Comparison of ENCODE assay signal across 16 cellular contexts in the genomic region with DNA sequence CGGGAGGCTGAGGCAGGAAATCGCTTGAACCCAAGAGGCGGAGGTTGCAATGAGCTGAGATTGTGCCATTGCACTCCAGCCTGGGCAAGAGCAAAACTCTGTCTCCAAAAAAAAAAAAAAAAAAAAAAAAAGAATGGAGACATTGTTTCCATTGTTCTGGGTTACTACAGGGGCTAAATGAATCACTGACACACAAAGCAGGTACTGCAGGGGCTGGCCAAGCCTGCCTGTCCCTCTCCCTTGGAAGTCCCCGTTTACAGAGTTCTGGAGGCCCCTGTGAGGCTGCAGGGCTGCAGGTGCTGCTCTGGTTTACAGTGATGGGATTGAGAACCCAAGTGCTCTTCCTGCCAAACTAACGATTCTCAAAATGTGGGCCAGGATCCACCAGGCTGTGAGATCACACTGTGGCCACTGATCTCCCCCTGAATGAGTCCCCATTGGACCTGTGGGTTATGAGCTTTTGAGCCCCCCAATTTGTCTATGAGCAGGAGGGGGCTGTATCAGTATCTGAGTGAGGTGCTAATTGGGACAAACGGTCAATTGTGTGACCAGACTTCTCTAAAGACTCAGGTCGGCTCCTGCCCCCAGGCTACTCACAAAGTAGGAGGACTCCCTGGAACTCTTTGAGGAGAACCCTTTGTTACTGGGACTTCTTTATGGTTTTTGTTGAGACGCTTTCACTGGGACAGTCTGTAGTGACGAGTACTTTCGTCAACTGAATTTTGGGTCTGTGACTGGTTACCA. TPM values are rescaled to one million over a fixed set of nuclear protein-coding genes. Genes with fewer than 3 reads are reported as not detected.
A peak's percentile ranks its signal among the peaks of the same experiment; 100 is the strongest.
DNase-seq lines count a peak whose midpoint lies in the region; ATAC-seq, FAIRE-seq and TF ChIP-seq lines count a peak whose summit lies in the region.
"Had no signal": no experiment of that assay in that cellular context is flagged by ENCODE, and none has a peak within 500 bp of the region (broad histone marks: within the 10 kb centered on the region; RNA-seq: fewer than 3 reads in every experiment).

No MANE protein-coding gene starts in this region.

- H3K79me1 ChIP-seq in neuronal stem cell (ENCODE audit: low read depth, low read length) = no peaks in the 10 kb centered on the region

- no peak overlapping the region for H3K27ac Mint-ChIP-seq in GM23338
- H3K27ac Mint-ChIP-seq: WTC11 had no signal

- H2BK15ac ChIP-seq in neuronal stem cell (ENCODE audit: low read length) = no peak overlapping the region

- FAIRE-seq in bronchial epithelial cell (lab: Jason Lieb, UNC) = peak; percentile 32

- peak; percentile 71 for ATAC-seq in GM23338
- ATAC-seq: WTC11 had no signal

- H4K8ac ChIP-seq in neuronal stem cell (ENCODE audit: low read depth, low read length) = no peak overlapping the region

- H3K9ac ChIP-seq in neuronal stem cell (ENCODE audit: low read depth, low read length, poor library complexity) = no peak overlapping the region

- no peak overlapping the region for H3K23ac ChIP-seq in neuronal stem cell (ENCODE audit: low read depth, low read length, poor library complexity)

- no peaks in the 10 kb centered on the region for H3K36me3 ChIP-seq in GM23338 (ENCODE audit: insufficient read depth)
- no peaks in the 10 kb centered on the region for H3K36me3 ChIP-seq in bronchial epithelial cell (ENCODE audit: control insufficient read depth, insufficient read depth, low read length)
- H3K36me3 ChIP-seq in neuronal stem cell (replicated peaks in 1 of 2; ENCODE audit: control insufficient read depth in 2 of 2, insufficient read depth in 2 of 2, low read length in 2 of 2) = peaks cover 0 to 3% of the 10 kb centered on the region in 2 donors

- H4K91ac ChIP-seq in neuronal stem cell (ENCODE audit: low read depth, low read length, poor library complexity) = no peak overlapping the region

- H3K27me3 ChIP-seq in GM23338 (ENCODE audit: insufficient read depth) (no peaks in the 10 kb centered on the region), bronchial epithelial cell (ENCODE audit: control insufficient read depth, insufficient read depth, low read length) (no peaks in the 10 kb centered on the region), neuronal stem cell (ENCODE audit: control insufficient read depth in 3 of 3, insufficient read depth in 3 of 3, low read depth in 1 of 3, low read length in 3 of 3) (peaks cover 0 to 4% (median 0%) of the 10 kb centered on the region in 3 experiments)

- H3K18ac ChIP-seq in neuronal stem cell (ENCODE audit: low read length) = peak overlapping the region; percentile 24

- H3K9me2 ChIP-seq in GM23338 (ENCODE audit: insufficient read depth) = no peaks in the 10 kb centered on the region

- peaks cover 7% of the 10 kb centered on the region for H3K27me3 Mint-ChIP-seq in GM23338 (ENCODE audit: insufficient read depth, low read depth, poor library complexity)
- H3K27me3 Mint-ChIP-seq: central memory CD8-positive, alpha-beta T cell had no signal

- no peak overlapping the region for H3K27ac ChIP-seq in GM23338 (ENCODE audit: low read depth)
- H3K27ac ChIP-seq in neuronal stem cell (replicated peaks; ENCODE audit: low read length) = peak overlapping the region; percentile 65

- H2BK5ac ChIP-seq in neuronal stem cell (ENCODE audit: low read length) = no peak overlapping the region

- TF ChIP-seq CTCF in GM23338 (conservative IDR thresholded peaks at IDR 0.05; ENCODE audit: low read depth in 2 of 2) = no peak
- no peak for TF ChIP-seq CTCF in bronchial epithelial cell (IDR thresholded peaks at IDR 0.05; ENCODE audit: insufficient read depth, low read length, severe bottlenecking)

- no peak overlapping the region for H2BK120ac ChIP-seq in neuronal stem cell (ENCODE audit: low read depth, low read length)

- peaks cover 0 to 3% of the 10 kb centered on the region in 2 donors for H3K9me3 ChIP-seq in neuronal stem cell (replicated peaks in 1 of 2; ENCODE audit: control insufficient read depth in 2 of 2, insufficient read depth in 1 of 2, low read depth in 1 of 2, low read length in 2 of 2)
- H3K9me3 ChIP-seq: Caco-2 had no signal

- no peaks in the 10 kb centered on the region for H3K4me1 ChIP-seq in GM23338 (ENCODE audit: insufficient read depth)
- H3K4me1 ChIP-seq in neuronal stem cell (ENCODE audit: control insufficient read depth in 2 of 2, insufficient read depth in 1 of 2, low read depth in 1 of 2, low read length in 2 of 2) = peaks cover 0 to 10% of the 10 kb centered on the region in 2 donors
- H3K4me1 ChIP-seq: Caco-2 had no signal

- H3K14ac ChIP-seq in neuronal stem cell (ENCODE audit: low read length) = no peak overlapping the region

- no peak overlapping the region for H3K4me3 Mint-ChIP-seq in GM23338
- H3K4me3 Mint-ChIP-seq: central memory CD8-positive, alpha-beta T cell; WTC11 had no signal

- H2BK12ac ChIP-seq in neuronal stem cell (ENCODE audit: low read length) = no peak overlapping the region

- no peaks in the 10 kb centered on the region for H3K4me1 Mint-ChIP-seq in GM23338
- H3K4me1 Mint-ChIP-seq: WTC11 had no signal

- WGBS in neuronal stem cell (ENCODE audit: extremely low coverage in 2 of 2, insufficient read length in 2 of 2, insufficient replicate concordance in 1 of 2), 2 donors = no CpG with 5 or more reads among the region's 10 CpGs

- H4K20me1 ChIP-seq in GM23338 (replicated peaks; ENCODE audit: insufficient read depth) = no peaks in the 10 kb centered on the region

- no peaks in the 10 kb centered on the region for H3K79me2 ChIP-seq in GM23338 (replicated peaks; ENCODE audit: insufficient read depth)

- H3K4me3 ChIP-seq in GM23338 = no peak overlapping the region
- no peak overlapping the region for H3K4me3 ChIP-seq in bronchial epithelial cell (ENCODE audit: low read depth, low read length)
- H3K4me3 ChIP-seq in neuronal stem cell (ENCODE audit: low read length in 2 of 2) = no peak overlapping the region

- H2AK5ac ChIP-seq in neuronal stem cell (ENCODE audit: low read depth, low read length) = no peak overlapping the region

- no peaks in the 10 kb centered on the region for H3K36me3 Mint-ChIP-seq in GM23338 (ENCODE audit: low read depth)
- H3K36me3 Mint-ChIP-seq: WTC11 had no signal

- H3K4me2 ChIP-seq in GM23338 (no peak overlapping the region), neuronal stem cell (ENCODE audit: insufficient read depth, low read length, poor library complexity, severe bottlenecking) (no peak overlapping the region)

- no peak overlapping the region for H2AFZ ChIP-seq in GM23338
- H2AFZ ChIP-seq in neuronal stem cell (ENCODE audit: low read length) = no peak overlapping the region

- no peaks in the 10 kb centered on the region for H3K9me3 Mint-ChIP-seq in GM23338
- H3K9me3 Mint-ChIP-seq: central memory CD8-positive, alpha-beta T cell; WTC11 had no signal

- H3K4ac ChIP-seq in neuronal stem cell (ENCODE audit: low read length) = no peak overlapping the region

- DNase-seq in NCI-H146 (lab: John Stamatoyannopoulos, UW) (peak; percentile 28), NCI-H146 treated with DMSO at 0.1 percent for 48 hours (lab: John Stamatoyannopoulos, UW; ENCODE audit: unreplicated experiment) (no peak), GM23338 (ENCODE audit: low spot score) (no peak), bronchial epithelial cell (ENCODE audit: low read depth) (peak; percentile 55), neuronal stem cell (ENCODE audit: low spot score) (no peak), SHP77 (lab: John Stamatoyannopoulos, UW) (no peak), NCI-H1105 (lab: John Stamatoyannopoulos, UW) (no peak), AG20443 (ENCODE audit: low spot score) (no peak)
- DNase-seq: 8988T, activated gamma-delta T cell, Caco-2, NCI-H1105 treated with DMSO at 0.1 percent for 48 hours, NCI-H524, Right ventricle myocardium superior had no signal

- H3F3A ChIP-seq in GM23338 (replicated peaks; ENCODE audit: low read depth) = no peaks in the 10 kb centered on the region

TF ChIP-seq in GM23338, 12 proteins besides CTCF, POLR2A, EP300 and RAD21 (continues in another document):
- TF ChIP-seq, protein P1, sequence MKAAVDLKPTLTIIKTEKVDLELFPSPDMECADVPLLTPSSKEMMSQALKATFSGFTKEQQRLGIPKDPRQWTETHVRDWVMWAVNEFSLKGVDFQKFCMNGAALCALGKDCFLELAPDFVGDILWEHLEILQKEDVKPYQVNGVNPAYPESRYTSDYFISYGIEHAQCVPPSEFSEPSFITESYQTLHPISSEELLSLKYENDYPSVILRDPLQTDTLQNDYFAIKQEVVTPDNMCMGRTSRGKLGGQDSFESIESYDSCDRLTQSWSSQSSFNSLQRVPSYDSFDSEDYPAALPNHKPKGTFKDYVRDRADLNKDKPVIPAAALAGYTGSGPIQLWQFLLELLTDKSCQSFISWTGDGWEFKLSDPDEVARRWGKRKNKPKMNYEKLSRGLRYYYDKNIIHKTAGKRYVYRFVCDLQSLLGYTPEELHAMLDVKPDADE (IDR thresholded peaks at IDR 0.05) = no peak
- TF ChIP-seq, protein P2, sequence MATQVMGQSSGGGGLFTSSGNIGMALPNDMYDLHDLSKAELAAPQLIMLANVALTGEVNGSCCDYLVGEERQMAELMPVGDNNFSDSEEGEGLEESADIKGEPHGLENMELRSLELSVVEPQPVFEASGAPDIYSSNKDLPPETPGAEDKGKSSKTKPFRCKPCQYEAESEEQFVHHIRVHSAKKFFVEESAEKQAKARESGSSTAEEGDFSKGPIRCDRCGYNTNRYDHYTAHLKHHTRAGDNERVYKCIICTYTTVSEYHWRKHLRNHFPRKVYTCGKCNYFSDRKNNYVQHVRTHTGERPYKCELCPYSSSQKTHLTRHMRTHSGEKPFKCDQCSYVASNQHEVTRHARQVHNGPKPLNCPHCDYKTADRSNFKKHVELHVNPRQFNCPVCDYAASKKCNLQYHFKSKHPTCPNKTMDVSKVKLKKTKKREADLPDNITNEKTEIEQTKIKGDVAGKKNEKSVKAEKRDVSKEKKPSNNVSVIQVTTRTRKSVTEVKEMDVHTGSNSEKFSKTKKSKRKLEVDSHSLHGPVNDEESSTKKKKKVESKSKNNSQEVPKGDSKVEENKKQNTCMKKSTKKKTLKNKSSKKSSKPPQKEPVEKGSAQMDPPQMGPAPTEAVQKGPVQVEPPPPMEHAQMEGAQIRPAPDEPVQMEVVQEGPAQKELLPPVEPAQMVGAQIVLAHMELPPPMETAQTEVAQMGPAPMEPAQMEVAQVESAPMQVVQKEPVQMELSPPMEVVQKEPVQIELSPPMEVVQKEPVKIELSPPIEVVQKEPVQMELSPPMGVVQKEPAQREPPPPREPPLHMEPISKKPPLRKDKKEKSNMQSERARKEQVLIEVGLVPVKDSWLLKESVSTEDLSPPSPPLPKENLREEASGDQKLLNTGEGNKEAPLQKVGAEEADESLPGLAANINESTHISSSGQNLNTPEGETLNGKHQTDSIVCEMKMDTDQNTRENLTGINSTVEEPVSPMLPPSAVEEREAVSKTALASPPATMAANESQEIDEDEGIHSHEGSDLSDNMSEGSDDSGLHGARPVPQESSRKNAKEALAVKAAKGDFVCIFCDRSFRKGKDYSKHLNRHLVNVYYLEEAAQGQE (IDR thresholded peaks at IDR 0.05; ENCODE audit: unreplicated experiment) = no peak
- no peak for TF ChIP-seq NANOG (IDR thresholded peaks at IDR 0.05; ENCODE audit: borderline replicate concordance)
- TF ChIP-seq EZH2phosphoT487 (IDR thresholded peaks at IDR 0.05; ENCODE audit: unreplicated experiment) = no peak

RNA-seq across cellular contexts. Expression of a gene that starts 39.0 kb away (rescaled TPM):
- 0.59 and 1.5 TPM in 2 replicates for total RNA-seq in GM23338 (2014; rRNA removed; shearing (Covaris generic))
- polyA plus RNA-seq in GM23338 (2016; fragmentation: Nextera tagmentation; extraction: Ambion mirVana) = 2.0 and 2.2 TPM in 2 replicates
- total RNA-seq in bronchial epithelial cell = under 0.01 TPM in 1 of 2 replicates, not detected in the other
- 0.03 TPM for polyA plus RNA-seq in neuronal stem cell (2013, experiment 1 of 2)
- 0.04 TPM for polyA plus RNA-seq in neuronal stem cell (2013, experiment 2 of 2)
- total RNA-seq: Right ventricle myocardium superior had no signal

Comparison
In these comparisons a context has a peak if more than half of its experiments do, and no peak if none do; other contexts are left out.
1. DNase-seq: peak in NCI-H146 (single experiment) and bronchial epithelial cell (single experiment); none in NCI-H146 treated with DMSO at 0.1 percent for 48 hours (single experiment), GM23338 (single experiment), neuronal stem cell (single experiment), SHP77 (0 of 2), NCI-H1105 (single experiment) and AG20443 (single experiment).